ENCODE assay signal across 7 cellular contexts in genomic region chr19:50383307-50383851, GRCh38. TPM values are rescaled to one million over a fixed set of nuclear protein-coding genes. Genes with fewer than 3 reads are reported as not detected.
A peak's percentile ranks its signal among the peaks of the same experiment; 100 is the strongest.
DNase-seq lines count a peak whose midpoint lies in the region; ATAC-seq and TF ChIP-seq lines count a peak whose summit lies in the region.

No MANE protein-coding gene starts in this region.

- peak overlapping the region; percentile 87 for H3K27ac ChIP-seq in Panc1 (ENCODE audit: low read length)
- H3K27ac ChIP-seq in fibroblast of lung (ENCODE audit: insufficient read depth, low read length), result peak overlapping the region; percentile 82
- H3K27ac ChIP-seq in sigmoid colon, result peak overlapping the region; percentile 84 to 92 (median 88)

- peaks cover 20% of the 10 kb centered on the region for H3K79me2 ChIP-seq in fibroblast of lung (ENCODE audit: control insufficient read depth, insufficient read depth, low read length)

- H3K9me3 ChIP-seq in Panc1 (ENCODE audit: control insufficient read depth, insufficient read depth, low read depth, low read length) (no peaks in the 10 kb centered on the region), fibroblast of lung (ENCODE audit: control insufficient read depth, insufficient read depth, low read depth, low read length) (no peaks in the 10 kb centered on the region), sigmoid colon (no peaks in the 10 kb centered on the region)

- no peak overlapping the region for H3K9ac ChIP-seq in fibroblast of lung (ENCODE audit: insufficient read depth, low read length)

- H3K4me1 ChIP-seq in Panc1 (ENCODE audit: control insufficient read depth, insufficient read depth, low read length) (peaks cover 4% of the 10 kb centered on the region), fibroblast of lung (ENCODE audit: control insufficient read depth, extremely low read depth, insufficient read depth, low read length) (peaks cover 2% of the 10 kb centered on the region), sigmoid colon (peaks cover 0 to 21% (median 16%) of the 10 kb centered on the region in 4 donors)

- no TSS peak for BruUV-seq in Panc1 (replicated peaks; lab: Mats Ljungman, UMichigan)

- H3K27me3 ChIP-seq in Panc1 (ENCODE audit: control insufficient read depth, insufficient read depth, low read length) (no peaks in the 10 kb centered on the region), fibroblast of lung (ENCODE audit: control insufficient read depth, insufficient read depth, low read length) (no peaks in the 10 kb centered on the region), sigmoid colon (no peaks in the 10 kb centered on the region)

- no peak overlapping the region for H2AFZ ChIP-seq in fibroblast of lung (ENCODE audit: low read length)

- no peaks in the 10 kb centered on the region for H4K20me1 ChIP-seq in fibroblast of lung (ENCODE audit: control insufficient read depth, extremely low read depth, insufficient read depth, low read length)

- peak overlapping the region; percentile 83 for H3K4me2 ChIP-seq in fibroblast of lung (ENCODE audit: extremely low read depth, insufficient read depth, low read length)

- no peak for TF ChIP-seq EP300 in sigmoid colon (IDR thresholded peaks at IDR 0.05)

- POLR2A ChIA-PET in Panc1 (lab: Charles Lee), result no interaction called here

- intact Hi-C loops in Panc1 (cut with micrococcal nuclease; ENCODE audit: unreplicated experiment), result no loop called here
- intact Hi-C loops in sigmoid colon (cut with DNase I), result loop anchor here (5.0 to 10.0 kb wide), 2 partner anchors 49 to 1321 kb away; partner anchors contain the start of gene MYBPC2

- WGBS in sigmoid colon, 2 donors, result 32 to 43% methylated on average over 15 of the region's 15 CpGs

- in situ Hi-C loops in Panc1 (cut with HindIII; ENCODE audit: low pct_unique_long_range_greater_than_20kb, low sequenced_read_pairs), result no loop called here

- TF ChIP-seq POLR2A in sigmoid colon (IDR thresholded peaks at IDR 0.05), result no peak

- H3K36me3 ChIP-seq in Panc1 (ENCODE audit: control insufficient read depth, insufficient read depth, low read length), result no peaks in the 10 kb centered on the region
- H3K36me3 ChIP-seq in fibroblast of lung (ENCODE audit: control insufficient read depth, insufficient read depth, low read length), result peaks cover 26% of the 10 kb centered on the region
- peaks cover 23 to 50% (median 44%) of the 10 kb centered on the region in 4 donors for H3K36me3 ChIP-seq in sigmoid colon

- TF ChIP-seq CTCF in Panc1 (IDR thresholded peaks at IDR 0.05) (no peak), fibroblast of lung (conservative IDR thresholded peaks at IDR 0.05 in 1 of 2, IDR thresholded peaks at IDR 0.05 in 1 of 2; ENCODE audit: low read depth in 1 of 2, low read length in 2 of 2) (no peak), sigmoid colon (IDR thresholded peaks at IDR 0.05) (no peak)

- DNase-seq in Panc1 (ENCODE audit: low read depth, low spot score) (no peak), fibroblast of lung (ENCODE audit: low read depth in 2 of 2) (no peak), sigmoid colon (no peak)

- CTCF ChIA-PET in Panc1 (lab: Charles Lee), result no interaction called here

- peak; percentile 3 for ATAC-seq in GM21423 (IDR thresholded peaks at IDR 0.05; ENCODE audit: unreplicated experiment)
- ATAC-seq in Panc1, result peak; percentile 43; the same call in 1 of the 2 replicates
- no peak for ATAC-seq in HG03135 (IDR thresholded peaks at IDR 0.05; ENCODE audit: unreplicated experiment)
- no peak for ATAC-seq in GM19035 (IDR thresholded peaks at IDR 0.05; ENCODE audit: unreplicated experiment)
- ATAC-seq in HG03097 (IDR thresholded peaks at IDR 0.05; ENCODE audit: low FRiP score, unreplicated experiment), result no peak

- H3K4me3 ChIP-seq in Panc1 (ENCODE audit: low read depth in 2 of 2, low read length in 2 of 2) (peak overlapping the region; percentile 55 to 72), fibroblast of lung (replicated peaks in 1 of 4; ENCODE audit: control extremely low read depth in 1 of 4, insufficient read depth in 1 of 4, low read depth in 3 of 4, low read length in 4 of 4) (peak overlapping the region; percentile 24 to 73 (median 34)), sigmoid colon (peak overlapping the region; percentile 58 to 77 (median 73))

RNA-seq across cellular contexts. Expression of gene POLD1, which starts 0.8 kb away (rescaled TPM):
- 71.7 TPM for total RNA-seq in Panc1 (2021; ENCODE audit: unreplicated experiment)
- 54.9 TPM for polyA plus RNA-seq in Panc1 (2012; ENCODE audit: insufficient read length)
- total RNA-seq in fibroblast of lung, result 16.4 and 23.6 TPM in 2 replicates
- 4.0 and 10.1 TPM in 2 replicates for polyA plus RNA-seq in fibroblast of lung
- polyA plus RNA-seq in fibroblast of lung (2012), result 9.7 and 28.7 TPM in 2 replicates
- polyA minus RNA-seq in fibroblast of lung (ENCODE audit: low replicate concordance), result 14.4 and 25.1 TPM in 2 replicates
- total RNA-seq in sigmoid colon, result 10 to 100 TPM in 3 of 4 donors, 1 to 10 TPM in 1; 9.6 to 20.5 (median 10.0) TPM
- 10 to 100 TPM; 10.8 to 44.2 (median 19.0) TPM for polyA plus RNA-seq in sigmoid colon

RNA-seq across cellular contexts. Expression of gene NR1H2, which starts 7.1 kb away (rescaled TPM):
- total RNA-seq in Panc1 (2021; ENCODE audit: unreplicated experiment), result 55.8 TPM
- polyA plus RNA-seq in Panc1 (2012; ENCODE audit: insufficient read length), result 81.9 TPM
- 75.5 and 82.4 TPM in 2 replicates for total RNA-seq in fibroblast of lung
- 30.3 and 30.4 TPM in 2 replicates for polyA plus RNA-seq in fibroblast of lung
- polyA plus RNA-seq in fibroblast of lung (2012), result 48.3 and 49.2 TPM in 2 replicates
- polyA minus RNA-seq in fibroblast of lung (ENCODE audit: low replicate concordance), result 55.8 and 59.2 TPM in 2 replicates
- 100 to 1,000 TPM in 3 of 4 donors, 10 to 100 TPM in 1; 92.5 to 143 (median 109) TPM for total RNA-seq in sigmoid colon
- polyA plus RNA-seq in sigmoid colon, result 10 to 100 TPM; 58.9 to 72.8 (median 65.4) TPM

RNA-seq across cellular contexts. Expression of gene NAPSA, which starts 17.9 kb away (rescaled TPM):
- total RNA-seq in Panc1 (2021; ENCODE audit: unreplicated experiment), result 2.5 TPM
- 0.99 TPM for polyA plus RNA-seq in Panc1 (2012; ENCODE audit: insufficient read length)
- under 0.01 and 0.17 TPM in 2 replicates for total RNA-seq in fibroblast of lung
- polyA plus RNA-seq in fibroblast of lung, result 0.03 and 0.15 TPM in 2 replicates
- polyA plus RNA-seq in fibroblast of lung (2012), result 0.05 and 0.06 TPM in 2 replicates
- polyA minus RNA-seq in fibroblast of lung (ENCODE audit: low replicate concordance), result not detected in 2 replicates
- under 1 TPM in 2 of 4 donors, not detected in 2; 0.55 to 0.95 TPM for total RNA-seq in sigmoid colon
- polyA plus RNA-seq in sigmoid colon, result 1 to 10 TPM in 2 of 3 donors, under 1 TPM in 1; 0.69 to 2.4 (median 2.0) TPM

RNA-seq across cellular contexts. Expression of gene SPIB, which starts 35.4 kb away (rescaled TPM):
- total RNA-seq in Panc1 (2021; ENCODE audit: unreplicated experiment) (not detected), fibroblast of lung (under 0.01 TPM in 1 of 2 replicates, not detected in the other), sigmoid colon (1 to 10 TPM in 1 of 4 donors, not detected in 3; 3.0 TPM)
- polyA plus RNA-seq in Panc1 (2012; ENCODE audit: insufficient read length), result 0.27 TPM
- polyA plus RNA-seq in fibroblast of lung (not detected in 2 replicates), sigmoid colon (10 to 100 TPM; 22.8 to 58.1 (median 44.6) TPM)
- not detected in 2 replicates for polyA plus RNA-seq in fibroblast of lung (2012)
- not detected in 2 replicates for polyA minus RNA-seq in fibroblast of lung (ENCODE audit: low replicate concordance)

RNA-seq across cellular contexts. Expression of gene MYBPC2, which starts 49.3 kb away (rescaled TPM):
- total RNA-seq in Panc1 (2021; ENCODE audit: unreplicated experiment) (0.18 TPM), fibroblast of lung (under 0.01 and 0.26 TPM in 2 replicates), sigmoid colon (not detected)
- not detected for polyA plus RNA-seq in Panc1 (2012; ENCODE audit: insufficient read length)
- polyA plus RNA-seq in fibroblast of lung (0.02 TPM in 1 of 2 replicates, not detected in the other), sigmoid colon (under 1 TPM in 1 of 3 donors, not detected in 2; 0.95 TPM)
- not detected in 2 replicates for polyA plus RNA-seq in fibroblast of lung (2012)
- not detected in 2 replicates for polyA minus RNA-seq in fibroblast of lung (ENCODE audit: low replicate concordance)

Comparison
In these comparisons a context has a peak if more than half of its experiments do, and no peak if none do; other contexts are left out.
1. ATAC-seq: peak in GM21423 (single experiment) and Panc1 (single experiment); none in HG03135 (single experiment), GM19035 (single experiment) and HG03097 (single experiment).
2. Peak in every context shown above with its lines, with median percentiles within 50 percentile points of each other: H3K27ac ChIP-seq and H3K4me3 ChIP-seq.